Comparison of ENCODE assay signal across 23 cellular contexts in genomic region chr3:151124476-151124875, GRCh38. TPM values are rescaled to one million over a fixed set of nuclear protein-coding genes. Genes with fewer than 3 reads are reported as not detected.
A peak's percentile ranks its signal among the peaks of the same experiment; 100 is the strongest.
DNase-seq lines count a peak whose midpoint lies in the region; ATAC-seq, FAIRE-seq and TF ChIP-seq lines count a peak whose summit lies in the region.
"Had no signal": no experiment of that assay in that cellular context is flagged by ENCODE, and none has a peak within 500 bp of the region (broad histone marks: within the 10 kb centered on the region; RNA-seq: fewer than 3 reads in every experiment).

No MANE protein-coding gene starts in this region.

- POLR2A ChIA-PET in HEK293 (lab: Yijun Ruan, JAX) (no interaction called here), PC-3 (lab: Charles Lee; ENCODE audit: unreplicated experiment) (no interaction called here)

- CTCF ChIA-PET in HEK293 (lab: Yijun Ruan, JAX) (no interaction called here), PC-3 (lab: Charles Lee) (no interaction called here)

- H3K9me2 ChIP-seq in PC-3 (replicated peaks; ENCODE audit: low read length), result no peaks in the 10 kb centered on the region

- ATAC-seq in PC-3, result peak; percentile 99
- ATAC-seq in GM21515 (IDR thresholded peaks at IDR 0.05; ENCODE audit: unreplicated experiment), result no peak

- no peak overlapping the region for H3K9ac ChIP-seq in PC-3 (ENCODE audit: low read length)

- TF ChIP-seq CTCF in HEK293 (tag by site-specific recombination; IDR thresholded peaks at IDR 0.05) (no peak), PC-3 (conservative IDR thresholded peaks at IDR 0.05; ENCODE audit: low read depth, low read length) (no peak), bronchial epithelial cell (IDR thresholded peaks at IDR 0.05; ENCODE audit: insufficient read depth, low read length, severe bottlenecking) (no peak), mesothelial cell of epicardium (IDR thresholded peaks at IDR 0.05; ENCODE audit: unreplicated experiment) (no peak)

- H3K36me3 Mint-ChIP-seq in mesothelial cell of epicardium, result peaks cover 4% of the 10 kb centered on the region
- H3K36me3 Mint-ChIP-seq: CD4-positive, CD25-positive, alpha-beta regulatory T cell had no signal

- H2AFZ ChIP-seq in PC-3 (ENCODE audit: low read length), result no peak overlapping the region

- intact Hi-C loops in PC-3 (cut with micrococcal nuclease), result no loop called here

- no peaks in the 10 kb centered on the region for H3K27me3 Mint-ChIP-seq in mesothelial cell of epicardium (ENCODE audit: low read depth)

- no peaks in the 10 kb centered on the region for H3F3A ChIP-seq in PC-3 (ENCODE audit: low read length, unreplicated experiment)

- H3K36me3 ChIP-seq in HEK293 (ENCODE audit: control insufficient read depth in 2 of 2, insufficient read depth in 1 of 2, low read length in 2 of 2) (peaks cover 0 to 9% of the 10 kb centered on the region in 2 experiments; a peak in 1 of 3 replicates), PC-3 (ENCODE audit: low read depth, low read length) (no peaks in the 10 kb centered on the region), bronchial epithelial cell (ENCODE audit: control insufficient read depth, insufficient read depth, low read length) (no peaks in the 10 kb centered on the region)

- H3K9me3 Mint-ChIP-seq in mesothelial cell of epicardium, result peaks cover under 1% of the 10 kb centered on the region
- H3K9me3 Mint-ChIP-seq: CD4-positive, CD25-positive, alpha-beta regulatory T cell had no signal

- H3K9me3 ChIP-seq in HEK293 (ENCODE audit: control insufficient read depth, insufficient read depth, low read depth, low read length) (no peaks in the 10 kb centered on the region), PC-3 (ENCODE audit: low read length) (no peaks in the 10 kb centered on the region)

- no peaks in the 10 kb centered on the region for H3K4me1 ChIP-seq in HEK293 (ENCODE audit: control insufficient read depth, insufficient read depth, low read length)
- peaks cover 14% of the 10 kb centered on the region for H3K4me1 ChIP-seq in PC-3 (ENCODE audit: insufficient read depth, low read length)

- H3K27me3 ChIP-seq in PC-3 (ENCODE audit: low read length) (peaks cover 22% of the 10 kb centered on the region), bronchial epithelial cell (ENCODE audit: control insufficient read depth, insufficient read depth, low read length) (no peaks in the 10 kb centered on the region)

- DNase-seq in Daoy (ENCODE audit: low read depth), result peak; percentile 7
- DNase-seq in PC-3, result peak; percentile 71
- DNase-seq in bronchial epithelial cell (ENCODE audit: low read depth), result peak; percentile 79
- no peak for DNase-seq in mesothelial cell of epicardium (ENCODE audit: low spot score in 2 of 2, unreplicated experiment in 2 of 2)
- no peak for DNase-seq in NOMO-1 (lab: John Stamatoyannopoulos, UW; ENCODE audit: unreplicated experiment in 2 of 2)
- DNase-seq: CD4-positive, CD25-positive, alpha-beta regulatory T cell; DMS79 treated with DMSO at 0.1 percent for 48 hours; GOT3; HCEC 1CT; Karpas-422; MM.1S; NCI-H1092; NCI-H1694; NCI-H2081; NCI-H524 treated with DMSO at 0.1 percent for 48 hours; NCI-H82; SHP77 treated with DMSO at 0.1 percent for 48 hours; T-helper 2 cell had no signal

- no peak overlapping the region for H3K4me3 Mint-ChIP-seq in mesothelial cell of epicardium
- H3K4me3 Mint-ChIP-seq: CD4-positive, CD25-positive, alpha-beta regulatory T cell had no signal

- H3K4me3 ChIP-seq in HEK293 (ENCODE audit: low read depth, low read length) (no peak overlapping the region), PC-3 (ENCODE audit: low read length) (no peak overlapping the region), bronchial epithelial cell (ENCODE audit: low read depth, low read length) (no peak overlapping the region)
- H3K4me3 ChIP-seq: SK-N-MC had no signal

- no TSS peak for BruUV-seq in PC-3 (replicated peaks; lab: Mats Ljungman, UMichigan)

- no peaks in the 10 kb centered on the region for H4K20me1 ChIP-seq in PC-3 (ENCODE audit: low read length)

- H3K4me2 ChIP-seq in PC-3 (ENCODE audit: low read length), result peak overlapping the region; percentile 13; the same call in 1 of the 2 replicates

- H3K27ac Mint-ChIP-seq in mesothelial cell of epicardium, result no peak overlapping the region
- H3K27ac Mint-ChIP-seq: CD4-positive, CD25-positive, alpha-beta regulatory T cell had no signal

- no peaks in the 10 kb centered on the region for H3K79me2 ChIP-seq in PC-3 (ENCODE audit: low read length)

- H3K4me1 Mint-ChIP-seq in mesothelial cell of epicardium, result peaks cover 13% of the 10 kb centered on the region
- H3K4me1 Mint-ChIP-seq: CD4-positive, CD25-positive, alpha-beta regulatory T cell had no signal

- no peak for FAIRE-seq in bronchial epithelial cell (lab: Jason Lieb, UNC)
- FAIRE-seq: GM12891, GM18507 had no signal

- no peak overlapping the region for H3K27ac ChIP-seq in HEK293 (ENCODE audit: extremely low read depth, low read depth, low read length)
- no peak overlapping the region for H3K27ac ChIP-seq in PC-3 (ENCODE audit: low read length)
- H3K27ac ChIP-seq: SK-N-MC had no signal

TF ChIP-seq in HEK293, 187 proteins besides CTCF, POLR2A, EP300 and RAD21:
- TF ChIP-seq TCF7L2 (IDR thresholded peaks at IDR 0.05; ENCODE audit: borderline replicate concordance, low read depth, low read length), result no peak
- no peak for TF ChIP-seq ZNF423 (tag by site-specific recombination; IDR thresholded peaks at IDR 0.05)
- no peak for TF ChIP-seq ZNF776 (tag by site-specific recombination; IDR thresholded peaks at IDR 0.05; ENCODE audit: borderline replicate concordance)
- 0 out of 2 replicates have a peak, but pooled peaks have one; percentile 40 for TF ChIP-seq OSR2 (tag by site-specific recombination; IDR thresholded peaks at IDR 0.05)

RNA-seq across cellular contexts. Expression of gene MED12L, which starts 39.0 kb away (rescaled TPM):
- total RNA-seq in Daoy (2014; rRNA removed; shearing (Covaris generic)), result 1.8 and 2.7 TPM in 2 replicates
- total RNA-seq in PC-3 (2014; rRNA removed) (0.55 and 0.92 TPM in 2 replicates), bronchial epithelial cell (0.13 and 0.26 TPM in 2 replicates), mesothelial cell of epicardium (13.5 to 16.9 TPM (median 13.8 TPM) in 3 replicates)

Comparison
In these comparisons a context has a peak if more than half of its experiments do, and no peak if none do; other contexts are left out.
1. DNase-seq: peak in Daoy (single experiment), PC-3 (single experiment) and bronchial epithelial cell (single experiment); none in mesothelial cell of epicardium (0 of 2) and NOMO-1 (0 of 2).